Comparison of ENCODE assay signal across 8 cellular contexts in genomic region chr11:35235944-35236666, GRCh38.
DNase-seq lines count a peak whose midpoint lies in the region; ATAC-seq and TF ChIP-seq lines count a peak whose summit lies in the region.

No MANE protein-coding gene starts in this region.

- peaks cover 43% of the 10 kb centered on the region for H3F3A ChIP-seq in SK-N-SH (replicated peaks; ENCODE audit: insufficient read depth)

- H3K27ac ChIP-seq in SK-N-SH (ENCODE audit: low read depth in 2 of 2, low read length in 1 of 2): no peak overlapping the region

- H3K4me1 ChIP-seq in SK-N-SH (ENCODE audit: control insufficient read depth in 1 of 2, insufficient read depth in 2 of 2, low read depth in 1 of 2, low read length in 1 of 2): peaks cover 0 to 2% of the 10 kb centered on the region in 2 experiments; a peak in 1 of 4 replicates

- H3K4me3 Mint-ChIP-seq in activated CD4-positive, alpha-beta T cell treated with anti-CD3 and anti-CD28 coated beads for 36 hours: peak overlapping the region; percentile 25

- no peak overlapping the region for H3K9ac ChIP-seq in SK-N-SH

- H3K9me3 ChIP-seq in SK-N-SH: no peaks in the 10 kb centered on the region

- intact Hi-C loops in activated CD4-positive, alpha-beta T cell treated with anti-CD3 and anti-CD28 coated beads for 36 hours (cut with DNase I, micrococcal nuclease): loop anchor here (2.0 to 5.0 kb wide), 5 partner anchors 57 to 224 kb away; no protein-coding TSS in a partner anchor

- TF ChIP-seq EP300 in SK-N-SH (IDR thresholded peaks at IDR 0.05; ENCODE audit: borderline replicate concordance in 1 of 2, low read depth in 1 of 2, low read length in 1 of 2): no peak

- H3K4me3 ChIP-seq in SK-N-SH (ENCODE audit: low read depth in 2 of 2, low read length in 1 of 2): no peak overlapping the region

- no peaks in the 10 kb centered on the region for H4K20me1 ChIP-seq in SK-N-SH (ENCODE audit: insufficient read depth)

- H3K79me2 ChIP-seq in SK-N-SH (ENCODE audit: insufficient read depth): no peaks in the 10 kb centered on the region

- H2AFZ ChIP-seq in SK-N-SH (ENCODE audit: low read depth): no peak overlapping the region

- peaks cover 16% of the 10 kb centered on the region for H3K9me3 Mint-ChIP-seq in activated CD4-positive, alpha-beta T cell treated with anti-CD3 and anti-CD28 coated beads for 36 hours (ENCODE audit: low read depth)

- peak; percentile 82 for ATAC-seq in activated CD4-positive, alpha-beta T cell treated with anti-CD3 and anti-CD28 coated beads for 36 hours
- ATAC-seq in HG03097 (IDR thresholded peaks at IDR 0.05; ENCODE audit: low FRiP score, unreplicated experiment) (no peak), HG02870 (IDR thresholded peaks at IDR 0.05; ENCODE audit: unreplicated experiment) (no peak)

- H3K36me3 ChIP-seq in SK-N-SH (replicated peaks in 1 of 2; ENCODE audit: control insufficient read depth in 1 of 2, insufficient read depth in 2 of 2, low read length in 1 of 2): peaks cover 4 to 13% of the 10 kb centered on the region in 2 experiments

- no peak overlapping the region for H3K4me2 ChIP-seq in SK-N-SH

- peak; percentile 61 for DNase-seq in HK-2 (ENCODE audit: unreplicated experiment)
- peak; percentile 76 for DNase-seq in activated CD4-positive, alpha-beta T cell treated with anti-CD3 and anti-CD28 coated beads for 36 hours
- DNase-seq in central memory CD4-positive, alpha-beta T cell: peak; percentile 83
- DNase-seq in stimulated activated CD4-positive, alpha-beta T cell treated with anti-CD3 and anti-CD28 coated beads, TNF-alpha, amount 100 ng/mL, for 1 hour (ENCODE audit: low read depth in 3 of 3, low spot score in 1 of 3): peak in 2 of 3 donors; percentile 35 to 36
- no peak for DNase-seq in NCI-H187 treated with DMSO at 0.1 percent for 48 hours (lab: John Stamatoyannopoulos, UW)
- no peak for DNase-seq in SK-N-SH

- CTCF ChIA-PET in activated CD4-positive, alpha-beta T cell treated with anti-CD3 and anti-CD28 coated beads for 36 hours (lab: Charles Lee): interaction anchor here (0.6 to 5.7 kb wide), 14 partner anchors 10 to 334 kb away, joined by 3 to 40 read pairs (median 4); no protein-coding TSS in a partner anchor
- CTCF ChIA-PET in SK-N-SH (lab: Yijun Ruan, JAX): interaction anchor here (1.0 to 3.6 kb wide), 5 partner anchors 8 to 310 kb away, joined by 4 to 18 read pairs (median 8); no protein-coding TSS in a partner anchor

- peaks cover 62% of the 10 kb centered on the region for H3K4me1 Mint-ChIP-seq in activated CD4-positive, alpha-beta T cell treated with anti-CD3 and anti-CD28 coated beads for 36 hours

- H3K27me3 ChIP-seq in SK-N-SH (ENCODE audit: insufficient read depth): no peaks in the 10 kb centered on the region

- TF ChIP-seq CTCF in SK-N-SH (IDR thresholded peaks at IDR 0.05): no peak

- H3K27me3 Mint-ChIP-seq in activated CD4-positive, alpha-beta T cell treated with anti-CD3 and anti-CD28 coated beads for 36 hours: no peaks in the 10 kb centered on the region

- TF ChIP-seq RAD21 in SK-N-SH (IDR thresholded peaks at IDR 0.05; ENCODE audit: low read length): no peak

- 78% methylated on average over 4 of the region's 4 CpGs for WGBS in SK-N-SH (ENCODE audit: low lambda C conversion rate)

- no peaks in the 10 kb centered on the region for H3K9me2 ChIP-seq in SK-N-SH

- peaks cover 37% of the 10 kb centered on the region for H3K36me3 Mint-ChIP-seq in activated CD4-positive, alpha-beta T cell treated with anti-CD3 and anti-CD28 coated beads for 36 hours (ENCODE audit: low read depth)

- POLR2A ChIA-PET in activated CD4-positive, alpha-beta T cell treated with anti-CD3 and anti-CD28 coated beads for 36 hours (lab: Charles Lee): no interaction called here
- POLR2A ChIA-PET in SK-N-SH (lab: Yijun Ruan, JAX): no interaction called here

- H3K27ac Mint-ChIP-seq in activated CD4-positive, alpha-beta T cell treated with anti-CD3 and anti-CD28 coated beads for 36 hours: peak overlapping the region; percentile 59

TF ChIP-seq in SK-N-SH, 30 proteins besides CTCF, POLR2A, EP300 and RAD21:
- no peak for TF ChIP-seq CHD2 (IDR thresholded peaks at IDR 0.05; ENCODE audit: low read length, partially characterized antibody)
- TF ChIP-seq JUND (IDR thresholded peaks at IDR 0.05): no peak
- no peak for TF ChIP-seq PBX3 (IDR thresholded peaks at IDR 0.05)
- TF ChIP-seq USF2 (IDR thresholded peaks at IDR 0.05; ENCODE audit: borderline replicate concordance, low read depth, low read length): no peak
- TF ChIP-seq NFIC (IDR thresholded peaks at IDR 0.05; ENCODE audit: borderline replicate concordance): no peak
- TF ChIP-seq FOXM1 (IDR thresholded peaks at IDR 0.05; ENCODE audit: low read depth): no peak
- TF ChIP-seq RXRA (IDR thresholded peaks at IDR 0.05; ENCODE audit: borderline replicate concordance, low read depth): no peak
- no peak for TF ChIP-seq SIN3A (IDR thresholded peaks at IDR 0.05; ENCODE audit: borderline replicate concordance, low read depth, low read length)
- no peak for TF ChIP-seq FOXJ3 (CRISPR knock-in tag; IDR thresholded peaks at IDR 0.05)
- no peak for TF ChIP-seq TAF1 (IDR thresholded peaks at IDR 0.05; ENCODE audit: borderline replicate concordance, low read depth, low read length)
- no peak for TF ChIP-seq SMC3 (IDR thresholded peaks at IDR 0.05; ENCODE audit: low read depth, low read length)
- no peak for TF ChIP-seq TEAD4 (IDR thresholded peaks at IDR 0.05; ENCODE audit: borderline replicate concordance, insufficient read depth)
TF ChIP-seq in SK-N-SH: peak in this region for 0.

Comparison
In these comparisons a context has a peak if more than half of its experiments do, and no peak if none do; other contexts are left out.
1. DNase-seq: peak in HK-2 (single experiment), activated CD4-positive, alpha-beta T cell treated with anti-CD3 and anti-CD28 coated beads for 36 hours (single experiment), central memory CD4-positive, alpha-beta T cell (single experiment) and stimulated activated CD4-positive, alpha-beta T cell treated with anti-CD3 and anti-CD28 coated beads, TNF-alpha, amount 100 ng/mL, for 1 hour (2 of 3); none in NCI-H187 treated with DMSO at 0.1 percent for 48 hours (single experiment) and SK-N-SH (single experiment).